In the genomic region with DNA sequence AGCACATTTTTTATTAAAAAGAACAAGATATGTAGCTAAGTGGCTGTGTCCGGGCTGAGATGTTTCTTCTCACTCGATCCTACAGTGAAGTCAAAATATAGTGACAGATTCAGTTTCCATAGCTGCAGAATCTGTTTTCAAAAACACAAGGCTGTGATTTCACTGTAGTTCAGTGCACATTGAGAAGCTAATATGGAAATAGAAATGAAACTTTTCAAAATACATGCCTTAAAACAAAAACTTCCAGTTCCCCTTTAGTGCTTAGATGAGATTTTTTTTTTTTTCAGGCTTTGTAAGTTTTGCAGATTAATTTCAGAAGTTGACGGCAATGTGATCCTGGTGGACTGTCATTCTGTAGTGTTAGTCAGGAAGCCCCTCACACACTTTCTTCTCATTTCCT, we compare ENCODE assay signal across 8 cellular contexts. TPM values are rescaled to one million over a fixed set of nuclear protein-coding genes. Genes with fewer than 3 reads are reported as not detected.
DNase-seq lines count a peak whose midpoint lies in the region; ATAC-seq and TF ChIP-seq lines count a peak whose summit lies in the region.

No MANE protein-coding gene starts in this region.

- ATAC-seq in GM21526 (IDR thresholded peaks at IDR 0.05; ENCODE audit: low FRiP score, unreplicated experiment), result peak; percentile 85
- peak; percentile 85 to 86 for ATAC-seq in stimulated activated naive B cell treated with anti-CD40 and anti-IgM and Interleukin-4, amounts not matched to agents 10 μg/mL and 1 μg/mL and 100 μg/mL, for 72 hours (replicated peaks)

- H3K36me3 Mint-ChIP-seq in stimulated activated naive B cell treated with anti-CD40 and anti-IgM and Interleukin-4, amounts not matched to agents 10 μg/mL and 1 μg/mL and 100 μg/mL, for 72 hours, result peaks cover 4 to 27% of the 10 kb centered on the region in 2 donors

- H3K4me1 ChIP-seq in Karpas-422 (ENCODE audit: low read length), result peaks cover 77% of the 10 kb centered on the region

- H3K4me1 Mint-ChIP-seq in stimulated activated naive B cell treated with anti-CD40 and anti-IgM and Interleukin-4, amounts not matched to agents 10 μg/mL and 1 μg/mL and 100 μg/mL, for 72 hours, result peaks cover 52 to 90% of the 10 kb centered on the region in 2 donors

- peak; percentile 95 for DNase-seq in CD1c-positive myeloid dendritic cell (ENCODE audit: extremely low spot score)
- DNase-seq in Karpas-422, result peak; percentile 89
- DNase-seq in fibroblast of pulmonary artery (ENCODE audit: low read depth), result peak; percentile 87
- no peak for DNase-seq in stimulated activated naive B cell treated with anti-CD40 and anti-IgM and Interleukin-4, amounts not matched to agents 10 μg/mL and 1 μg/mL and 100 μg/mL, for 72 hours
- no peak for DNase-seq in UCSD-AML1 (lab: John Stamatoyannopoulos, UW; ENCODE audit: unreplicated experiment)
- no peak for DNase-seq in NCI-H524 treated with DMSO at 0.1 percent for 48 hours (lab: John Stamatoyannopoulos, UW)
- DNase-seq in NCI-H1694 treated with DMSO at 0.1 percent for 48 hours (lab: John Stamatoyannopoulos, UW), result no peak

- H2AFZ ChIP-seq in Karpas-422 (ENCODE audit: low read length), result no peak overlapping the region

- H3K9me3 Mint-ChIP-seq in stimulated activated naive B cell treated with anti-CD40 and anti-IgM and Interleukin-4, amounts not matched to agents 10 μg/mL and 1 μg/mL and 100 μg/mL, for 72 hours, result no peaks in the 10 kb centered on the region

- peak overlapping the region; percentile 93 for H3K27ac ChIP-seq in Karpas-422 (ENCODE audit: low read length)

- peak overlapping the region; percentile 56 for H3K9ac ChIP-seq in Karpas-422 (ENCODE audit: low read length)

- H3K27me3 Mint-ChIP-seq in stimulated activated naive B cell treated with anti-CD40 and anti-IgM and Interleukin-4, amounts not matched to agents 10 μg/mL and 1 μg/mL and 100 μg/mL, for 72 hours, result no peaks in the 10 kb centered on the region

- peaks cover 99% of the 10 kb centered on the region for H3K79me2 ChIP-seq in Karpas-422 (ENCODE audit: low read length)

- no peaks in the 10 kb centered on the region for H3K9me3 ChIP-seq in Karpas-422 (ENCODE audit: low read length)

- no peaks in the 10 kb centered on the region for H3K36me3 ChIP-seq in Karpas-422 (ENCODE audit: insufficient read depth, low read length)

- H3K4me2 ChIP-seq in Karpas-422 (ENCODE audit: low read depth, low read length, poor library complexity, severe bottlenecking), result peak overlapping the region; percentile 71

- no peaks in the 10 kb centered on the region for H3K9me2 ChIP-seq in Karpas-422 (replicated peaks; ENCODE audit: insufficient read depth, low read length)

- H3K4me3 ChIP-seq in Karpas-422 (ENCODE audit: low read length) (peak overlapping the region; percentile 47), fibroblast of pulmonary artery (replicated peaks; ENCODE audit: low read depth, low read length) (no peak overlapping the region)

- H3K4me3 Mint-ChIP-seq in stimulated activated naive B cell treated with anti-CD40 and anti-IgM and Interleukin-4, amounts not matched to agents 10 μg/mL and 1 μg/mL and 100 μg/mL, for 72 hours, result peak overlapping the region; percentile 47 to 69

- H4K20me1 ChIP-seq in Karpas-422 (ENCODE audit: insufficient read depth, low read depth, low read length), result peaks cover 6% of the 10 kb centered on the region; the same call in 1 of the 2 replicates

- peak overlapping the region; percentile 98 for H3K27ac Mint-ChIP-seq in stimulated activated naive B cell treated with anti-CD40 and anti-IgM and Interleukin-4, amounts not matched to agents 10 μg/mL and 1 μg/mL and 100 μg/mL, for 72 hours

- no peak for TF ChIP-seq CTCF in fibroblast of pulmonary artery (IDR thresholded peaks at IDR 0.05; ENCODE audit: low read length, missing control alignments)

- H3K27me3 ChIP-seq in Karpas-422 (ENCODE audit: low read length), result no peaks in the 10 kb centered on the region

RNA-seq across cellular contexts. Expression of a gene that starts 23.8 kb away (rescaled TPM):
- total RNA-seq in Karpas-422 (2014; rRNA removed; shearing (Covaris generic); ENCODE audit: low replicate concordance), result 72.8 and 115 TPM in 2 replicates

Comparison
In these comparisons a context has a peak if more than half of its experiments do, and no peak if none do; other contexts are left out.
1. DNase-seq: peak in CD1c-positive myeloid dendritic cell (single experiment), Karpas-422 (single experiment) and fibroblast of pulmonary artery (single experiment); none in stimulated activated naive B cell treated with anti-CD40 and anti-IgM and Interleukin-4, amounts not matched to agents 10 μg/mL and 1 μg/mL and 100 μg/mL, for 72 hours (single experiment), UCSD-AML1 (single experiment), NCI-H524 treated with DMSO at 0.1 percent for 48 hours (single experiment) and NCI-H1694 treated with DMSO at 0.1 percent for 48 hours (single experiment).